Comparison of ENCODE assay signal across 8 cellular contexts in the genomic region with DNA sequence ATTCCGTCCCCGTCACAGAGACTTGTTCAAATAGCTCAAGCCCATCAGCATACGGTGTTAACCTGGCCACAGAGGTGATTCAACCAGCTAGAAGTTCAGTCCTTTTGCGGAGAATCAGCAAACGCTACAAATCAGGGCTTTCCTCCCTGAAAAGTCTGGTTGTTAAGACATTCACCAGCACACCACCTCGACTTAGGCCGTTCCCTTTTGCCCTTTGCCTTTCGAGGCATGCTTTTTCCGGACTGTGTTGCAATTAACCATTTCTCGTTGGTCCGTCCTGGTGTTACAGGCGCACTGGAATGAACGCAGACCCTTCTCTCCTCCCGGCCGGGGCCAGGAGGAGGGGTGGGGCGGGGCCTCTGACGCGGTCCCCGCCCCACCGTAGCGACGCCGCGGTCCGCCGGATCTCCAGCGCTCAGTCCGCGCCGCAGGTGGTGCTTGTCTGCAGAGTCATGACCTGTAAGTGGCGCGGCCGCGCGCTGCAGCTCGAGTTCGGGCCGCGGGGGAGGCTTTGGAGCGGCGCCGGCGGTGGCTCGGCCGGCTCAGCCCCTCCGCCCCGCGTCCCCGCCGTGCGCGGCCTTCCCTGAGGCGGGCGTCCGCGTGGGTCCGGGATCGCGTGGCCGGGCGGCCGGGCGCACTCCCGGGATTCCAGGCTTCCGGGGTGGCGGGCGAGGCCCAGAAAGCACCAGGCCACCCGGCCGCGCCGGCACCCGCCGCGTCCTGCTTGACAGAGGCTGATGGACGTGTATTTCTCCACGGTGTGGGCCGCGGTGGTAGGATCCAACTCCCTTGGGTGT. TPM values are rescaled to one million over a fixed set of nuclear protein-coding genes. Genes with fewer than 3 reads are reported as not detected.
DNase-seq lines count a peak whose midpoint lies in the region; ATAC-seq and TF ChIP-seq lines count a peak whose summit lies in the region.

NIT2 (plus strand) TSS at position 418 of the 797 bp plus-strand sequence; CDS start at position 453, 35 bp downstream.

- H3K27me3 ChIP-seq in GM23338 (ENCODE audit: insufficient read depth), result peaks cover 9% of the 10 kb centered on the region

- no peaks in the 10 kb centered on the region for H3K9me2 ChIP-seq in GM23338 (ENCODE audit: insufficient read depth)

- DNase-seq in ELF-1 (ENCODE audit: low read depth, low spot score) (peak; percentile 95), GM23338 (ENCODE audit: low spot score) (peak; percentile 97), Kasumi-1 (lab: John Stamatoyannopoulos, UW) (peak; percentile 73 to 77), SHP77 treated with DMSO at 0.1 percent for 48 hours (lab: John Stamatoyannopoulos, UW) (peak; percentile 37), fibroblast of the conjunctiva (ENCODE audit: low read depth) (peak; percentile 49), nephron progenitor cell (peak; percentile 88)
- DNase-seq in activated effector memory CD4-positive, alpha-beta T cell treated with anti-CD3 and anti-CD28 coated beads, Interleukin-2, amount 50 U/mL, for 16 hours, result peak; percentile 93
- peak; percentile 77 to 83 for DNase-seq in stimulated activated naive CD8-positive, alpha-beta T cell treated with anti-CD3 and anti-CD28 coated beads, Interleukin-15, amount 100 ng/mL, for 72 hours

- peak within 1 kb of the TSS; percentile 91; the same call in 1 of the 2 replicates for H3K27ac ChIP-seq in GM23338 (ENCODE audit: low read depth)

- H3K36me3 Mint-ChIP-seq in GM23338 (ENCODE audit: low read depth) (no peaks in the 10 kb centered on the region; the same call in 2 of the 3 replicates), nephron progenitor cell (ENCODE audit: low read depth) (no peaks in the 10 kb centered on the region)

- H3K27ac Mint-ChIP-seq in GM23338, result peak within 1 kb of the TSS; percentile 97
- H3K27ac Mint-ChIP-seq in nephron progenitor cell, result no peak within 1 kb of the TSS
- H3K27ac Mint-ChIP-seq in stimulated activated naive CD8-positive, alpha-beta T cell treated with anti-CD3 and anti-CD28 coated beads, Interleukin-15, amount 100 ng/mL, for 72 hours, result peak within 1 kb of the TSS; percentile 96 to 99

- ATAC-seq in GM23338, result peak; percentile 92
- peak; percentile 97 for ATAC-seq in stimulated activated naive CD8-positive, alpha-beta T cell treated with anti-CD3 and anti-CD28 coated beads, Interleukin-15, amount 100 ng/mL, for 72 hours

- H3K4me1 Mint-ChIP-seq in GM23338 (peaks cover 13% of the 10 kb centered on the region), nephron progenitor cell (peaks cover 19% of the 10 kb centered on the region)
- H3K4me1 Mint-ChIP-seq in stimulated activated naive CD8-positive, alpha-beta T cell treated with anti-CD3 and anti-CD28 coated beads, Interleukin-15, amount 100 ng/mL, for 72 hours, result peaks cover 28% of the 10 kb centered on the region

- H3F3A ChIP-seq in GM23338 (replicated peaks; ENCODE audit: low read depth), result 0 out of 2 replicates have a peak, but pooled peaks cover 2% of the 10 kb centered on the region

- no peak for TF ChIP-seq CTCF in GM23338 (conservative IDR thresholded peaks at IDR 0.05; ENCODE audit: low read depth in 2 of 2)
- no peak for TF ChIP-seq CTCF in nephron progenitor cell (IDR thresholded peaks at IDR 0.05)

- H3K9me3 Mint-ChIP-seq in GM23338 (no peaks in the 10 kb centered on the region), nephron progenitor cell (no peaks in the 10 kb centered on the region)
- H3K9me3 Mint-ChIP-seq in stimulated activated naive CD8-positive, alpha-beta T cell treated with anti-CD3 and anti-CD28 coated beads, Interleukin-15, amount 100 ng/mL, for 72 hours, result no peaks in the 10 kb centered on the region

- H4K20me1 ChIP-seq in GM23338 (replicated peaks; ENCODE audit: insufficient read depth), result no peaks in the 10 kb centered on the region

- no peaks in the 10 kb centered on the region for H3K79me2 ChIP-seq in GM23338 (replicated peaks; ENCODE audit: insufficient read depth)

- H3K4me1 ChIP-seq in GM23338 (ENCODE audit: insufficient read depth), result peaks cover 5% of the 10 kb centered on the region; the same call in 1 of the 2 replicates

- H3K4me3 ChIP-seq in GM23338, result peak within 1 kb of the TSS; percentile 85

- no peaks in the 10 kb centered on the region; the same call in 1 of the 2 replicates for H3K36me3 ChIP-seq in GM23338 (ENCODE audit: insufficient read depth)

- peak within 1 kb of the TSS; percentile 100 for H2AFZ ChIP-seq in GM23338

- peak within 1 kb of the TSS; percentile 99 for H3K4me2 ChIP-seq in GM23338

- H3K27me3 Mint-ChIP-seq in GM23338 (ENCODE audit: insufficient read depth, low read depth, poor library complexity), result peaks cover 4% of the 10 kb centered on the region
- peaks cover 4% of the 10 kb centered on the region for H3K27me3 Mint-ChIP-seq in nephron progenitor cell (ENCODE audit: low read depth, poor library complexity)
- H3K27me3 Mint-ChIP-seq in stimulated activated naive CD8-positive, alpha-beta T cell treated with anti-CD3 and anti-CD28 coated beads, Interleukin-15, amount 100 ng/mL, for 72 hours, result no peaks in the 10 kb centered on the region

- H3K4me3 Mint-ChIP-seq in GM23338 (peak within 1 kb of the TSS; percentile 88), nephron progenitor cell (peak within 1 kb of the TSS; percentile 88)
- H3K4me3 Mint-ChIP-seq in stimulated activated naive CD8-positive, alpha-beta T cell treated with anti-CD3 and anti-CD28 coated beads, Interleukin-15, amount 100 ng/mL, for 72 hours, result peak within 1 kb of the TSS; percentile 96 to 99

TF ChIP-seq in GM23338, 12 proteins besides CTCF, POLR2A, EP300 and RAD21:
- 0 out of 2 replicates have a peak, but pooled peaks have one; percentile 0 for TF ChIP-seq ZNF331 (CRISPR knock-in tag; IDR thresholded peaks at IDR 0.05; ENCODE audit: low read depth)
- no peak for TF ChIP-seq EZH2phosphoT487 (IDR thresholded peaks at IDR 0.05; ENCODE audit: unreplicated experiment)
- TF ChIP-seq POLR2AphosphoS5 (IDR thresholded peaks at IDR 0.05; ENCODE audit: low read depth), result peak; percentile 86
- TF ChIP-seq CREB1 (CRISPR knock-in tag; IDR thresholded peaks at IDR 0.05; ENCODE audit: low read depth), result peak; percentile 81

RNA-seq across cellular contexts. Expression of gene NIT2, which starts in this region (rescaled TPM):
- total RNA-seq in GM23338 (2014; rRNA removed; shearing (Covaris generic)), result 18.2 and 19.2 TPM in 2 replicates
- 49.1 and 53.7 TPM in 2 replicates for polyA plus RNA-seq in GM23338 (2016; fragmentation: Nextera tagmentation; extraction: Ambion mirVana)

Comparison
In these comparisons a context has a peak if more than half of its experiments do, and no peak if none do; other contexts are left out.
1. Peak in every context shown above with its lines: DNase-seq, ATAC-seq, H3K4me3 ChIP-seq and H3K27ac ChIP-seq.
2. DNase-seq: peak in every context shown above with its lines; median percentile 97 in GM23338; 95 in ELF-1; 93 in activated effector memory CD4-positive, alpha-beta T cell treated with anti-CD3 and anti-CD28 coated beads, Interleukin-2, amount 50 U/mL, for 16 hours; 88 in nephron progenitor cell; 80 in stimulated activated naive CD8-positive, alpha-beta T cell treated with anti-CD3 and anti-CD28 coated beads, Interleukin-15, amount 100 ng/mL, for 72 hours; 75 in Kasumi-1; 49 in fibroblast of the conjunctiva; 37 in SHP77 treated with DMSO at 0.1 percent for 48 hours.